ENCODE assay signal across 14 cellular contexts in the genomic region with DNA sequence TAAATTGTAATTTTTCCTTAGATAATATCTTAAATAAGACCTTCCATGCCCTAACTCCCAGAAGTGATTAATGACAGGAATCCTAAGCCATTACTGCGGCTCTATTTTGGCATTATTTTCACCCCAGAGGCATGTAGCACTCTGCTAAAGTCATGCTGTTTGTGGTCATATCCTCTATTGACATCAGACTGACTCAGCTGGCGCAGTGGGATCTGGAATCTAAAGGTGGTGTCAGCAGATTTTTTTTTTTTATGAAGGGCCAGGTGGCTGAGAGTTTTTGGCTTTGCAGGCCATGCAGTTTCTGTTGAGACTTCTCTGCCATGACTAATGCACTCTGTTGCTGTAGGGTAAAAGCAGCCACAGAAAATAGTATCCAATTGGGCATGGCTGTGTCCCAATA.
DNase-seq lines count a peak whose midpoint lies in the region; ATAC-seq and TF ChIP-seq lines count a peak whose summit lies in the region.
"Had no signal": no experiment of that assay in that cellular context is flagged by ENCODE, and none has a peak within 500 bp of the region (broad histone marks: within the 10 kb centered on the region; RNA-seq: fewer than 3 reads in every experiment).

No MANE protein-coding gene starts in this region.

- H3K27ac ChIP-seq in SJSA1, result no peak overlapping the region
- H3K27ac ChIP-seq in skeletal muscle tissue (ENCODE audit: low read depth, low read length), result peak overlapping the region; percentile 9
- H3K27ac ChIP-seq: 22Rv1 had no signal

- no peaks in the 10 kb centered on the region for H3K36me3 ChIP-seq in SJSA1
- H3K36me3 ChIP-seq in skeletal muscle tissue (ENCODE audit: control insufficient read depth in 3 of 3, insufficient read depth in 3 of 3, low read length in 3 of 3), result no peaks in the 10 kb centered on the region

- H3K4me3 ChIP-seq in SJSA1 (no peak overlapping the region), fibroblast of mammary gland (ENCODE audit: control insufficient read depth, low read depth, low read length) (no peak overlapping the region), skeletal muscle tissue (ENCODE audit: low read length in 3 of 3) (no peak overlapping the region)

- DNase-seq in DMS53 (lab: John Stamatoyannopoulos, UW) (peak; percentile 48), DMS53 treated with DMSO at 0.1 percent for 48 hours (lab: John Stamatoyannopoulos, UW; ENCODE audit: unreplicated experiment) (no peak), SJSA1 (ENCODE audit: low read depth in 1 of 2, low spot score in 2 of 2) (peak; percentile 28 to 58), fibroblast of mammary gland (ENCODE audit: low read depth) (peak; percentile 95), NCI-H1417 (lab: John Stamatoyannopoulos, UW) (no peak), nucleus accumbens (lab: John Stamatoyannopoulos, UW) (no peak)
- DNase-seq: activated CD4-positive, alpha-beta T cell treated with anti-CD3 and anti-CD28 coated beads, Interleukin-2, amount 10 ng/mL, durations not matched to agents 7 days and 5 days; GDM1; Karpas-422; SW 1271 had no signal

- H3K4me1 ChIP-seq in SJSA1 (replicated peaks) (peaks cover 6% of the 10 kb centered on the region), skeletal muscle tissue (ENCODE audit: control insufficient read depth in 3 of 3, insufficient read depth in 3 of 3, low read length in 3 of 3) (peaks cover 0 to 3% (median 0%) of the 10 kb centered on the region in 3 donors)

- no peak overlapping the region for H3K9ac ChIP-seq in skeletal muscle tissue (ENCODE audit: low read depth in 1 of 3, low read length in 3 of 3)

- no peak for TF ChIP-seq CTCF in fibroblast of mammary gland (conservative IDR thresholded peaks at IDR 0.05; ENCODE audit: control insufficient read depth, insufficient read depth, low read depth, low read length)

- H3K9me3 ChIP-seq in SJSA1 (replicated peaks) (no peaks in the 10 kb centered on the region), skeletal muscle tissue (ENCODE audit: control insufficient read depth in 3 of 3, low read length in 3 of 3) (peaks cover 0 to 2% (median 0%) of the 10 kb centered on the region in 3 donors)

- no peak for ATAC-seq in GM19455 (IDR thresholded peaks at IDR 0.05; ENCODE audit: unreplicated experiment)
- ATAC-seq: stimulated activated effector memory CD8-positive, alpha-beta T cell treated with anti-CD3 and anti-CD28 coated beads, Interleukin-12 subunit alpha, Interleukin-12 subunit beta, amount 100 ng/mL, for 72 hours had no signal

- no peaks in the 10 kb centered on the region for H3K27me3 ChIP-seq in SJSA1 (replicated peaks)
- H3K27me3 ChIP-seq in skeletal muscle tissue (ENCODE audit: control insufficient read depth in 3 of 3, insufficient read depth in 3 of 3, low read length in 3 of 3), result no peaks in the 10 kb centered on the region

Comparison
In these comparisons a context has a peak if more than half of its experiments do, and no peak if none do; other contexts are left out.
1. DNase-seq: peak in DMS53 (single experiment), SJSA1 (2 of 2) and fibroblast of mammary gland (single experiment); none in DMS53 treated with DMSO at 0.1 percent for 48 hours (single experiment), NCI-H1417 (0 of 3) and nucleus accumbens (0 of 56).